ENCODE assay signal across 1 cellular context in the genomic region with DNA sequence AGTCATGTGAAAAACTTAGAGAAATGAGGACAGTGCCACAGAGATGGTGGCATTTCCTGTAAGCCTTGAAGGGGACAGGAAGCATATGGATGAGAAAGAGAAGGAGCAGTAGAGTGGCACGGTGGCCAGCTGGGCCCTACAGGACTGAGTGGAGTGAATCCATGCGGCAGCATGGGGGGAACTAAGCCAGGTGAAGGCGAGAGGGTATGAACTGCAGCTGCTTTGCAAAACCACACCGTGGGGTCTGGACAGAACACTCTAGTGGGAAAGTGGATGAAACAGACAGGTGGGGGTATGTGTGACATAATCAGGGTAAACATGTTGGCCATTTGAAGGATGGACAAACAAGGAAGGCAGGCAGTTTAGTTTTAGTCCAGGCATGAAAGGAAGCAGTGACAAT.
TF ChIP-seq lines count a peak whose summit lies in the region.

No MANE protein-coding gene starts in this region.

TF ChIP-seq in GM23338, 12 proteins besides CTCF, POLR2A, EP300 and RAD21:
- TF ChIP-seq CREB1 (CRISPR knock-in tag; IDR thresholded peaks at IDR 0.05; ENCODE audit: low read depth) (no peak), NANOG (IDR thresholded peaks at IDR 0.05; ENCODE audit: borderline replicate concordance) (no peak)
- TF ChIP-seq, protein P1, sequence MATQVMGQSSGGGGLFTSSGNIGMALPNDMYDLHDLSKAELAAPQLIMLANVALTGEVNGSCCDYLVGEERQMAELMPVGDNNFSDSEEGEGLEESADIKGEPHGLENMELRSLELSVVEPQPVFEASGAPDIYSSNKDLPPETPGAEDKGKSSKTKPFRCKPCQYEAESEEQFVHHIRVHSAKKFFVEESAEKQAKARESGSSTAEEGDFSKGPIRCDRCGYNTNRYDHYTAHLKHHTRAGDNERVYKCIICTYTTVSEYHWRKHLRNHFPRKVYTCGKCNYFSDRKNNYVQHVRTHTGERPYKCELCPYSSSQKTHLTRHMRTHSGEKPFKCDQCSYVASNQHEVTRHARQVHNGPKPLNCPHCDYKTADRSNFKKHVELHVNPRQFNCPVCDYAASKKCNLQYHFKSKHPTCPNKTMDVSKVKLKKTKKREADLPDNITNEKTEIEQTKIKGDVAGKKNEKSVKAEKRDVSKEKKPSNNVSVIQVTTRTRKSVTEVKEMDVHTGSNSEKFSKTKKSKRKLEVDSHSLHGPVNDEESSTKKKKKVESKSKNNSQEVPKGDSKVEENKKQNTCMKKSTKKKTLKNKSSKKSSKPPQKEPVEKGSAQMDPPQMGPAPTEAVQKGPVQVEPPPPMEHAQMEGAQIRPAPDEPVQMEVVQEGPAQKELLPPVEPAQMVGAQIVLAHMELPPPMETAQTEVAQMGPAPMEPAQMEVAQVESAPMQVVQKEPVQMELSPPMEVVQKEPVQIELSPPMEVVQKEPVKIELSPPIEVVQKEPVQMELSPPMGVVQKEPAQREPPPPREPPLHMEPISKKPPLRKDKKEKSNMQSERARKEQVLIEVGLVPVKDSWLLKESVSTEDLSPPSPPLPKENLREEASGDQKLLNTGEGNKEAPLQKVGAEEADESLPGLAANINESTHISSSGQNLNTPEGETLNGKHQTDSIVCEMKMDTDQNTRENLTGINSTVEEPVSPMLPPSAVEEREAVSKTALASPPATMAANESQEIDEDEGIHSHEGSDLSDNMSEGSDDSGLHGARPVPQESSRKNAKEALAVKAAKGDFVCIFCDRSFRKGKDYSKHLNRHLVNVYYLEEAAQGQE (IDR thresholded peaks at IDR 0.05; ENCODE audit: unreplicated experiment): no peak
